ENCODE assay signal across 8 cellular contexts in the genomic region with DNA sequence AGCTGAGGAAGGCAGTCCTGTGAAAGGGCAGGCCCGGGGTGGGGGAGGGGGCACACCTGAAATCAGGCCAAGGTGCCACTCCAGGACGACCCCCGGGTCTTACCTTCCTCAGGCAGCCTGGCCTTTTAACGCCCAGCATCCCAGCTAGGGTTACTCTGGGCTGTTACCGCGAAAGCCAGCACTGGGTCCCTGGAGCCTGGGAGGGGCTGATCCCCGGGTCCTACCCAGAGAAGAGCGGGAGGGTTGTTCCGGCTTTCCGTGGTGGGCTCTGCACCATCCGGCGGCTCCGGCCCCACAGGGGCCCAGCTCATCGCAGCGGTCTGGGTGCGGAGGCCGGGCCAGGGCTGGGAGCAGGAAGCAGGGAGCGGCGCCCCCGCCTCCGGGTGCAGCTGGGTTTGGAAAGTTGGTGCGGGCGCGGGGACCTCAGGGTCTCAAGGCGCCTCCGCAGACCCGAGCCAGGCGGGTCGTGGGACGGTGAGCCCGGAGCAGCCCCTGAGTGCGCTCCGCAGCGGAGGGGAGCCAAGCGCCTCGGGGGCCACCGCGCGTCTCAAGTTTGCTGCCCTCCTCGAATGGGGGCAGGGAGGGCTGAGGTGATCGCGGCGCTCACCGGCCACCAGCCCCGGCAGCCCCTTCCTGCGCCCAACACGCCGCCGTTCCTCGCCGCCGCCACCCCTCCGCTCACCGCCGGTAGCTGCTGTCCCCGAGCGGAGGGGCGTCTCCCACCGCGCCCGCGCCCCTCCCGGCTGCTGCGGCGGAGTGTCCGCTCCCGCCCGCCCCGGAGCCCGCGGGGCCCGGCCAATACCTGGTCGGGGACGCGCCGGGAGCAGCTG. TPM values are rescaled to one million over a fixed set of nuclear protein-coding genes. Genes with fewer than 3 reads are reported as not detected.
DNase-seq lines count a peak whose midpoint lies in the region; ATAC-seq and TF ChIP-seq lines count a peak whose summit lies in the region.

No MANE protein-coding gene starts in this region.

- H3K9me3 ChIP-seq in muscle layer of colon (ENCODE audit: low read length) (no peaks in the 10 kb centered on the region), vagina (no peaks in the 10 kb centered on the region)

- H3K27me3 ChIP-seq in muscle layer of colon (ENCODE audit: control insufficient read depth in 1 of 2, insufficient read depth in 2 of 2, low read length in 2 of 2), result peaks cover 29 to 52% of the 10 kb centered on the region in 2 donors
- H3K27me3 ChIP-seq in vagina, result no peaks in the 10 kb centered on the region

- H3K4me3 ChIP-seq in epithelial cell of esophagus (ENCODE audit: low read length), result peak overlapping the region; percentile 11
- H3K4me3 ChIP-seq in muscle layer of colon (ENCODE audit: low read depth in 1 of 2, low read length in 2 of 2), result peak overlapping the region; percentile 37 to 54
- H3K4me3 ChIP-seq in vagina, result peak overlapping the region; percentile 54 to 60

- H3K9ac ChIP-seq in muscle layer of colon (ENCODE audit: low read length), result no peak overlapping the region

- DNase-seq in stimulated activated CD4-positive, alpha-beta T cell treated with anti-CD3 and anti-CD28 coated beads, Interleukin-15, amount 100 ng/mL, for 24 hours, result peak; percentile 15
- DNase-seq in stimulated activated CD4-positive, alpha-beta T cell treated with anti-CD3 and anti-CD28 coated beads, Interleukin-12 subunit alpha, Interleukin-12 subunit beta, amount 100 ng/mL, for 4 hours, result no peak
- no peak for DNase-seq in epithelial cell of esophagus (ENCODE audit: low read depth)
- no peak for DNase-seq in vagina (ENCODE audit: extremely low spot score in 2 of 2)
- no peak for DNase-seq in NCI-H524 (lab: John Stamatoyannopoulos, UW)
- DNase-seq in stimulated activated naive CD4-positive, alpha-beta T cell (lab: John Stamatoyannopoulos, UW), result no peak

- H3K27ac ChIP-seq in muscle layer of colon (ENCODE audit: low read depth, low read length), result no peak overlapping the region
- peak overlapping the region; percentile 64 for H3K27ac ChIP-seq in vagina

- no peaks in the 10 kb centered on the region for H3K36me3 ChIP-seq in muscle layer of colon (ENCODE audit: insufficient read depth, low read length)
- H3K36me3 ChIP-seq in vagina, result no peaks in the 10 kb centered on the region

- TF ChIP-seq POLR2A in vagina (IDR thresholded peaks at IDR 0.05), result no peak

- no peak for ATAC-seq in HG02870 (IDR thresholded peaks at IDR 0.05; ENCODE audit: unreplicated experiment)

- TF ChIP-seq CTCF in epithelial cell of esophagus (IDR thresholded peaks at IDR 0.05; ENCODE audit: insufficient read depth, low read depth, low read length, missing control alignments) (no peak), vagina (IDR thresholded peaks at IDR 0.05) (no peak)

- H3K4me1 ChIP-seq in muscle layer of colon (ENCODE audit: insufficient read depth, low read length) (peaks cover 7% of the 10 kb centered on the region), vagina (peaks cover 25% of the 10 kb centered on the region)

- intact Hi-C loops in vagina (cut with DNase I), result no loop called here

RNA-seq across cellular contexts. Expression of a gene that starts 0.8 kb away (rescaled TPM):
- 2.0 TPM for total RNA-seq in vagina
